9 cellular contexts compared by ENCODE assay signal in the genomic region with DNA sequence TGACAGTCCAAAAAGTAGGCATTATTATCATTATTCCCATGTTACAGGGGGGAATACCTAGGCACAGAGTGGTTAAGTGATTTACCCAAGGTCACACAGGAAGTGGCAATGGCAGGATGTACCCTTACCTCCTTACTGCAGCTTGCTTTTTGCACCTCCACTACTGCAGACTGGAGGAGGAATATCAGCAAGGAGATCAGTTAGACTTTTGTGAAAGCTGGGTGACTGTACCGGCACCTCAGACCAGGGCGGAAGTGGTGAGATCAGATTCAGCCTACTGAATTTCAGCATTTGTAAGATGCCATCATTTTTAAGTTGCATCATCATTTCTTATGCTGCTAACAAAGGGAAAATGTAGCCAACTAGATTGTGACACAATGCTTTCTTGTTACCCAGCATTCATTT. TPM values are rescaled to one million over a fixed set of nuclear protein-coding genes. Genes with fewer than 3 reads are reported as not detected.
DNase-seq lines count a peak whose midpoint lies in the region; ATAC-seq lines count a peak whose summit lies in the region.
"Had no signal": no experiment of that assay in that cellular context is flagged by ENCODE, and none has a peak within 500 bp of the region (broad histone marks: within the 10 kb centered on the region; RNA-seq: fewer than 3 reads in every experiment).

No MANE protein-coding gene starts in this region.

- CTCF ChIA-PET in T-cell (lab: Charles Lee) = interaction anchor here (0.5 to 1.3 kb wide), 6 partner anchors 21 to 145 kb away, joined by 3 to 11 read pairs (median 4); no protein-coding TSS in a partner anchor

- H3K9ac ChIP-seq in skeletal muscle satellite cell (ENCODE audit: low read depth, low read length) = peak overlapping the region; percentile 32

- peak overlapping the region; percentile 97 to 98 for H3K27ac Mint-ChIP-seq in T-cell
- peak overlapping the region; percentile 96 for H3K27ac Mint-ChIP-seq in activated naive CD8-positive, alpha-beta T cell treated with anti-CD3 and anti-CD28 coated beads, Interleukin-2, amount 10 ng/mL, durations not matched to agents 7 days and 5 days

- H3K36me3 Mint-ChIP-seq in T-cell = peaks cover 7% of the 10 kb centered on the region
- H3K36me3 Mint-ChIP-seq in activated naive CD8-positive, alpha-beta T cell treated with anti-CD3 and anti-CD28 coated beads, Interleukin-2, amount 10 ng/mL, durations not matched to agents 7 days and 5 days = peaks cover 13% of the 10 kb centered on the region

- no peaks in the 10 kb centered on the region for H3K9me3 ChIP-seq in skeletal muscle satellite cell (replicated peaks; ENCODE audit: low read length)

- DNase-seq in CD1c-positive myeloid dendritic cell (ENCODE audit: extremely low spot score) (peak; percentile 86), T-cell (peak; percentile 38 to 86 (median 74)), SHP77 (lab: John Stamatoyannopoulos, UW) (no peak), nucleus accumbens (lab: John Stamatoyannopoulos, UW) (no peak), NCI-H146 (lab: John Stamatoyannopoulos, UW) (no peak)
- peak; percentile 62 for DNase-seq in activated naive CD8-positive, alpha-beta T cell treated with anti-CD3 and anti-CD28 coated beads, Interleukin-2, amount 10 ng/mL, durations not matched to agents 7 days and 5 days

- peaks cover 62% of the 10 kb centered on the region for H3K4me1 ChIP-seq in skeletal muscle satellite cell (ENCODE audit: control insufficient read depth, insufficient read depth, low read length)

- peaks cover 82 to 83% (median 83%) of the 10 kb centered on the region in 3 donors for H3K4me1 Mint-ChIP-seq in T-cell
- peaks cover 74% of the 10 kb centered on the region for H3K4me1 Mint-ChIP-seq in activated naive CD8-positive, alpha-beta T cell treated with anti-CD3 and anti-CD28 coated beads, Interleukin-2, amount 10 ng/mL, durations not matched to agents 7 days and 5 days

- peak overlapping the region; percentile 32 to 71 (median 53) for H3K4me3 Mint-ChIP-seq in T-cell
- H3K4me3 Mint-ChIP-seq in activated naive CD8-positive, alpha-beta T cell treated with anti-CD3 and anti-CD28 coated beads, Interleukin-2, amount 10 ng/mL, durations not matched to agents 7 days and 5 days = peak overlapping the region; percentile 74

- H3K27me3 Mint-ChIP-seq in T-cell = no peaks in the 10 kb centered on the region
- no peaks in the 10 kb centered on the region for H3K27me3 Mint-ChIP-seq in activated naive CD8-positive, alpha-beta T cell treated with anti-CD3 and anti-CD28 coated beads, Interleukin-2, amount 10 ng/mL, durations not matched to agents 7 days and 5 days

- peak overlapping the region; percentile 37 for H3K4me3 ChIP-seq in skeletal muscle satellite cell (ENCODE audit: low read length)

- peak; percentile 69 to 86 (median 76) for ATAC-seq in T-cell (replicated peaks in 1 of 4)
- ATAC-seq in activated naive CD8-positive, alpha-beta T cell treated with anti-CD3 and anti-CD28 coated beads, Interleukin-2, amount 10 ng/mL, durations not matched to agents 7 days and 5 days (ENCODE audit: low read depth) = peak; percentile 80
- no peak for ATAC-seq in HG03280 (IDR thresholded peaks at IDR 0.05; ENCODE audit: unreplicated experiment)

- H3K36me3 ChIP-seq in skeletal muscle satellite cell (ENCODE audit: insufficient read depth, low read length) = peaks cover 31% of the 10 kb centered on the region

- H3K27me3 ChIP-seq in skeletal muscle satellite cell (ENCODE audit: control insufficient read depth, insufficient read depth, low read length) = no peaks in the 10 kb centered on the region

- peak overlapping the region; percentile 45 for H3K4me2 ChIP-seq in skeletal muscle satellite cell (ENCODE audit: low read length)

- no peaks in the 10 kb centered on the region for H3K9me3 Mint-ChIP-seq in T-cell
- H3K9me3 Mint-ChIP-seq in activated naive CD8-positive, alpha-beta T cell treated with anti-CD3 and anti-CD28 coated beads, Interleukin-2, amount 10 ng/mL, durations not matched to agents 7 days and 5 days = no peaks in the 10 kb centered on the region
- H3K9me3 Mint-ChIP-seq: IgD-negative memory B cell had no signal

- POLR2A ChIA-PET in T-cell (lab: Charles Lee) = interaction anchor here (0.6 to 0.8 kb wide), 3 partner anchors 44 to 152 kb away, joined by 3 to 5 read pairs (median 4); no protein-coding TSS in a partner anchor
- POLR2A ChIA-PET in activated naive CD8-positive, alpha-beta T cell treated with anti-CD3 and anti-CD28 coated beads, Interleukin-2, amount 10 ng/mL, durations not matched to agents 7 days and 5 days (lab: Charles Lee) = interaction anchor here (0.7 to 2.2 kb wide), 8 partner anchors 10 to 74 kb away, joined by 3 to 8 read pairs (median 3); no protein-coding TSS in a partner anchor

RNA-seq across cellular contexts. Expression of gene ADARB1, which starts 4.5 kb away (rescaled TPM):
- total RNA-seq in T-cell = 10 to 100 TPM; 39.7 to 50.3 (median 44.5) TPM
- total RNA-seq in activated naive CD8-positive, alpha-beta T cell treated with anti-CD3 and anti-CD28 coated beads, Interleukin-2, amount 10 ng/mL, durations not matched to agents 7 days and 5 days = 10 to 100 TPM; 48.3 to 48.4 TPM
- 2.5 and 7.4 TPM in 2 replicates for total RNA-seq in skeletal muscle satellite cell (2012; rRNA removed)

Comparison
In these comparisons a context has a peak if more than half of its experiments do, and no peak if none do; other contexts are left out.
1. DNase-seq: peak in CD1c-positive myeloid dendritic cell (single experiment), T-cell (34 of 34) and activated naive CD8-positive, alpha-beta T cell treated with anti-CD3 and anti-CD28 coated beads, Interleukin-2, amount 10 ng/mL, durations not matched to agents 7 days and 5 days (single experiment); none in SHP77 (0 of 2), nucleus accumbens (0 of 56) and NCI-H146 (single experiment).